Comparison of ENCODE assay signal across 8 cellular contexts in genomic region chr12:6605425-6606330, GRCh38. TPM values are rescaled to one million over a fixed set of nuclear protein-coding genes. Genes with fewer than 3 reads are reported as not detected.
DNase-seq lines count a peak whose midpoint lies in the region; ATAC-seq, FAIRE-seq and TF ChIP-seq lines count a peak whose summit lies in the region.

No MANE protein-coding gene starts in this region.

- DNase-seq in CD8-positive, alpha-beta memory T cell = peak; percentile 39 to 71 (median 60)
- DNase-seq in M059J (ENCODE audit: low read depth) (peak; percentile 59), glutamatergic neuron (no peak), pancreas (peak in 1 of 6 donors; percentile 61), GM10266 (ENCODE audit: extremely low spot score) (no peak), NCI-H1048 (lab: John Stamatoyannopoulos, UW) (no peak), NCI-H2107 (lab: John Stamatoyannopoulos, UW) (no peak)
- DNase-seq in activated naive CD4-positive, alpha-beta T cell treated with Interleukin-2 at 50 U/mL for 16 hours = peak; percentile 31

- H3K27ac Mint-ChIP-seq in CD8-positive, alpha-beta memory T cell = peak overlapping the region; percentile 88 to 98 (median 96)
- peak overlapping the region; percentile 95 for H3K27ac Mint-ChIP-seq in glutamatergic neuron (ENCODE audit: unreplicated experiment)

- peak; percentile 11 for TF ChIP-seq CTCF in glutamatergic neuron (IDR thresholded peaks at IDR 0.05; ENCODE audit: partially characterized antibody, unreplicated experiment)
- no peak for TF ChIP-seq CTCF in pancreas (IDR thresholded peaks at IDR 0.05)
- no peak for TF ChIP-seq CTCF in GM10266 (IDR thresholded peaks at IDR 0.05; ENCODE audit: control insufficient read depth, insufficient read depth, low read depth, missing control alignments)

- WGBS in pancreas, 2 donors = 5% methylated on average over 18 of the region's 18 CpGs

- peaks cover 0 to 3% of the 10 kb centered on the region in 2 donors for H3K27me3 Mint-ChIP-seq in CD8-positive, alpha-beta memory T cell
- H3K27me3 Mint-ChIP-seq in glutamatergic neuron (ENCODE audit: unreplicated experiment) = peaks cover 27% of the 10 kb centered on the region

- H3K4me1 ChIP-seq in CD8-positive, alpha-beta memory T cell (ENCODE audit: insufficient read depth, low read length) = peaks cover 53% of the 10 kb centered on the region
- H3K4me1 ChIP-seq in pancreas = peaks cover 3 to 25% (median 15%) of the 10 kb centered on the region in 3 donors

- peaks cover 11 to 44% (median 14%) of the 10 kb centered on the region in 3 donors for H3K36me3 Mint-ChIP-seq in CD8-positive, alpha-beta memory T cell
- H3K36me3 Mint-ChIP-seq in glutamatergic neuron (ENCODE audit: unreplicated experiment) = peaks cover 18% of the 10 kb centered on the region

- FAIRE-seq in pancreas (lab: Jason Lieb, UNC) = no peak

- H3K9me3 ChIP-seq in CD8-positive, alpha-beta memory T cell (ENCODE audit: low read length) = no peaks in the 10 kb centered on the region
- H3K9me3 ChIP-seq in pancreas = no peaks in the 10 kb centered on the region

- CTCF ChIA-PET in CD8-positive, alpha-beta memory T cell (lab: Charles Lee) = interaction anchor here (0.7 to 2.1 kb wide), 5 partner anchors 9 to 84 kb away, joined by 3 to 8 read pairs (median 3); partner anchors contain the start of genes NOP2 and ZNF384

- POLR2A ChIA-PET in CD8-positive, alpha-beta memory T cell (lab: Charles Lee) = interaction anchor here (0.8 to 1.2 kb wide), 5 partner anchors 10 to 250 kb away, joined by 3 to 9 read pairs (median 4); partner anchors contain the start of genes COPS7A and ZNF384

- peak overlapping the region; percentile 88 for H3K27ac ChIP-seq in CD8-positive, alpha-beta memory T cell (ENCODE audit: low read depth, low read length)
- H3K27ac ChIP-seq in pancreas = peak overlapping the region; percentile 91 to 96 (median 93)

- H3K4me3 ChIP-seq in CD8-positive, alpha-beta memory T cell (ENCODE audit: low read length) = peak overlapping the region; percentile 95
- H3K4me3 ChIP-seq in pancreas = peak overlapping the region; percentile 71 to 96 (median 94)

- peak; percentile 1 to 11 (median 4) for ATAC-seq in pancreas

- intact Hi-C loops in pancreas (cut with DNase I) = no loop called here

- H3K27me3 ChIP-seq in CD8-positive, alpha-beta memory T cell (ENCODE audit: insufficient read depth, low read length, poor library complexity, severe bottlenecking) = no peaks in the 10 kb centered on the region
- H3K27me3 ChIP-seq in pancreas = no peaks in the 10 kb centered on the region

- no peaks in the 10 kb centered on the region for H3K9me3 Mint-ChIP-seq in CD8-positive, alpha-beta memory T cell
- peaks cover 33% of the 10 kb centered on the region for H3K9me3 Mint-ChIP-seq in glutamatergic neuron (ENCODE audit: unreplicated experiment)

- H3K36me3 ChIP-seq in CD8-positive, alpha-beta memory T cell (ENCODE audit: insufficient read depth, low read length) = peaks cover 21% of the 10 kb centered on the region
- H3K36me3 ChIP-seq in pancreas = peaks cover 4 to 19% (median 14%) of the 10 kb centered on the region in 3 donors

- H3K4me1 Mint-ChIP-seq in CD8-positive, alpha-beta memory T cell = peaks cover 46 to 49% (median 48%) of the 10 kb centered on the region in 3 donors
- H3K4me1 Mint-ChIP-seq in glutamatergic neuron (ENCODE audit: low read depth, unreplicated experiment) = peaks cover 33% of the 10 kb centered on the region

- peak overlapping the region in 1 of 7 donors; percentile 89 for H3K4me3 Mint-ChIP-seq in CD8-positive, alpha-beta memory T cell
- peak overlapping the region; percentile 100 for H3K4me3 Mint-ChIP-seq in glutamatergic neuron (ENCODE audit: unreplicated experiment)

RNA-seq across cellular contexts. Expression of gene CHD4, which starts 1.5 kb away (rescaled TPM):
- 100 to 1,000 TPM; 287 to 293 TPM for total RNA-seq in CD8-positive, alpha-beta memory T cell
- 58.1 TPM for polyA plus RNA-seq in CD8-positive, alpha-beta memory T cell
- 131 and 207 TPM in 2 replicates for total RNA-seq in M059J (2014; rRNA removed; shearing (Covaris generic))
- total RNA-seq in glutamatergic neuron (ENCODE audit: unreplicated experiment) = 957 TPM
- total RNA-seq in pancreas = 100 to 1,000 TPM in 3 of 6 donors, 10 to 100 TPM in 3; 96.5 to 123 (median 105) TPM
- 100 to 1,000 TPM; 125 to 134 TPM for polyA plus RNA-seq in pancreas

RNA-seq across cellular contexts. Expression of gene LPAR5, which starts 30.1 kb away (rescaled TPM):
- 10 to 100 TPM; 10.6 to 11.4 TPM for total RNA-seq in CD8-positive, alpha-beta memory T cell
- 26.5 TPM for polyA plus RNA-seq in CD8-positive, alpha-beta memory T cell
- total RNA-seq in M059J (2014; rRNA removed; shearing (Covaris generic)) = 0.27 TPM in 1 of 2 replicates, not detected in the other
- total RNA-seq in glutamatergic neuron (ENCODE audit: unreplicated experiment) (not detected), pancreas (1 to 10 TPM in 2 of 6 donors, under 1 TPM in 4; 0.09 to 2.4 (median 0.71) TPM)
- under 1 TPM; 0.19 to 0.23 TPM for polyA plus RNA-seq in pancreas

RNA-seq across cellular contexts. Expression of gene NOP2, which starts 37.6 kb away (rescaled TPM):
- 100 to 1,000 TPM; 170 to 172 TPM for total RNA-seq in CD8-positive, alpha-beta memory T cell
- 34.0 TPM for polyA plus RNA-seq in CD8-positive, alpha-beta memory T cell
- total RNA-seq in M059J (2014; rRNA removed; shearing (Covaris generic)) = 29.8 and 47.0 TPM in 2 replicates
- total RNA-seq in glutamatergic neuron (ENCODE audit: unreplicated experiment) = 53.5 TPM
- total RNA-seq in pancreas = 10 to 100 TPM in 4 of 6 donors, 1 to 10 TPM in 2; 9.1 to 17.7 (median 15.1) TPM
- 10 to 100 TPM; 32.2 to 41.3 TPM for polyA plus RNA-seq in pancreas

RNA-seq across cellular contexts. Expression of gene ACRBP, which starts 41.6 kb away (rescaled TPM):
- 1 to 10 TPM; 1.8 to 2.0 TPM for total RNA-seq in CD8-positive, alpha-beta memory T cell
- polyA plus RNA-seq in CD8-positive, alpha-beta memory T cell = not detected
- total RNA-seq in M059J (2014; rRNA removed; shearing (Covaris generic)) = not detected in 2 replicates
- 2.5 TPM for total RNA-seq in glutamatergic neuron (ENCODE audit: unreplicated experiment)
- 1 to 10 TPM; 1.3 to 4.1 (median 1.8) TPM for total RNA-seq in pancreas
- polyA plus RNA-seq in pancreas = 1 to 10 TPM; 1.2 to 2.2 TPM

RNA-seq across cellular contexts. Expression of gene IFFO1, which starts 49.8 kb away (rescaled TPM):
- 10 to 100 TPM; 14.2 to 15.1 TPM for total RNA-seq in CD8-positive, alpha-beta memory T cell
- 12.2 TPM for polyA plus RNA-seq in CD8-positive, alpha-beta memory T cell
- 5.4 and 13.4 TPM in 2 replicates for total RNA-seq in M059J (2014; rRNA removed; shearing (Covaris generic))
- total RNA-seq in glutamatergic neuron (ENCODE audit: unreplicated experiment) (50.3 TPM), pancreas (10 to 100 TPM in 1 of 6 donors, 1 to 10 TPM in 5; 4.0 to 10.2 (median 4.9) TPM)
- polyA plus RNA-seq in pancreas = 10 to 100 TPM; 22.1 to 36.5 TPM

Comparison
In these comparisons a context has a peak if more than half of its experiments do, and no peak if none do; other contexts are left out.
1. DNase-seq: peak in CD8-positive, alpha-beta memory T cell (5 of 5), M059J (single experiment) and activated naive CD4-positive, alpha-beta T cell treated with Interleukin-2 at 50 U/mL for 16 hours (single experiment); none in glutamatergic neuron (single experiment), GM10266 (single experiment), NCI-H1048 (single experiment) and NCI-H2107 (single experiment).